9 cellular contexts compared by ENCODE assay signal in the genomic region with DNA sequence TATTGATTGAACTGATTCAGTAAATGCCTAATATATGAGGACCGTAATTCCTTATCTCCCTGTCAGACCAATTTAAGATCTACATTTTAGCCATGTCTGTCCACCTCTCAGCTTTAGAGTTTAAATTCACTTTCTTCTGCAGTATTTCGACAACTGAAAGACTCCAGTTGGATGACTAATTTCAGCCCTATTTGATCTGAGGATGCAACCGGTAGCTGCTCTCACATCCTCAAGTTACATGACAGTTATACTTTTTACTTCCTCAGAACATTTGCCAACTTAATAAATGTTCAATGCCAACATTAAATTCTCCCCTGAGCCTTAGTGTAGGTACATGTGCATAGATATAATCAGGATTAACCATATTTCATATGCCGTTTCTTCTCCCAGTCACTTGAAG. TPM values are rescaled to one million over a fixed set of nuclear protein-coding genes. Genes with fewer than 3 reads are reported as not detected.
A peak's percentile ranks its signal among the peaks of the same experiment; 100 is the strongest.
DNase-seq lines count a peak whose midpoint lies in the region; ATAC-seq and TF ChIP-seq lines count a peak whose summit lies in the region.
"Had no signal": no experiment of that assay in that cellular context is flagged by ENCODE, and none has a peak within 500 bp of the region (broad histone marks: within the 10 kb centered on the region; RNA-seq: fewer than 3 reads in every experiment).

No MANE protein-coding gene starts in this region.

- no peaks in the 10 kb centered on the region for H3K27me3 ChIP-seq in lower lobe of right lung (ENCODE audit: low read depth)

- intact Hi-C loops in lower lobe of right lung (cut with DNase I): no loop called here

- H3K4me1 ChIP-seq in lower lobe of right lung: peaks cover 11% of the 10 kb centered on the region

- peaks cover 13% of the 10 kb centered on the region for H3K9me3 Mint-ChIP-seq in activated CD8-positive, alpha-beta memory T cell treated with anti-CD3 and anti-CD28 coated beads, Interleukin-2, amount 10 ng/mL, durations not matched to agents 7 days and 5 days (ENCODE audit: low read depth)
- peaks cover 5% of the 10 kb centered on the region for H3K9me3 Mint-ChIP-seq in memory B cell

- H3K36me3 Mint-ChIP-seq in activated CD8-positive, alpha-beta memory T cell treated with anti-CD3 and anti-CD28 coated beads, Interleukin-2, amount 10 ng/mL, durations not matched to agents 7 days and 5 days: peaks cover 21% of the 10 kb centered on the region
- peaks cover 2% of the 10 kb centered on the region for H3K36me3 Mint-ChIP-seq in memory B cell

- H3K27ac Mint-ChIP-seq in activated CD8-positive, alpha-beta memory T cell treated with anti-CD3 and anti-CD28 coated beads, Interleukin-2, amount 10 ng/mL, durations not matched to agents 7 days and 5 days: peak overlapping the region; percentile 91
- H3K27ac Mint-ChIP-seq in memory B cell: peak overlapping the region; percentile 63

- H3K9me3 ChIP-seq in lower lobe of right lung: no peaks in the 10 kb centered on the region

- H3K36me3 ChIP-seq in lower lobe of right lung: no peaks in the 10 kb centered on the region

- CTCF ChIA-PET in activated CD8-positive, alpha-beta memory T cell treated with anti-CD3 and anti-CD28 coated beads, Interleukin-2, amount 10 ng/mL, durations not matched to agents 7 days and 5 days (lab: Charles Lee): interaction anchor here (0.8 to 3.3 kb wide), 8 partner anchors 9 to 184 kb away, joined by 3 to 20 read pairs (median 3); partner anchors contain the start of gene IFT57

- TF ChIP-seq CTCF in lower lobe of right lung (IDR thresholded peaks at IDR 0.05): no peak

- H3K27ac ChIP-seq in lower lobe of right lung: no peak overlapping the region

- no peak overlapping the region for H3K4me3 ChIP-seq in lower lobe of right lung

- H3K27me3 Mint-ChIP-seq in activated CD8-positive, alpha-beta memory T cell treated with anti-CD3 and anti-CD28 coated beads, Interleukin-2, amount 10 ng/mL, durations not matched to agents 7 days and 5 days: no peaks in the 10 kb centered on the region
- no peaks in the 10 kb centered on the region for H3K27me3 Mint-ChIP-seq in memory B cell

- ATAC-seq in activated CD8-positive, alpha-beta memory T cell treated with anti-CD3 and anti-CD28 coated beads, Interleukin-2, amount 10 ng/mL, durations not matched to agents 7 days and 5 days: peak; percentile 59
- ATAC-seq in HG02588 (IDR thresholded peaks at IDR 0.05; ENCODE audit: unreplicated experiment) (peak; percentile 53), HG03558 (IDR thresholded peaks at IDR 0.05; ENCODE audit: extremely low read depth, unreplicated experiment) (peak; percentile 45), memory B cell (ENCODE audit: low read depth) (peak; percentile 37), lower lobe of right lung (no peak)
- ATAC-seq: Right ventricle myocardium inferior had no signal

- DNase-seq in activated CD8-positive, alpha-beta memory T cell treated with anti-CD3 and anti-CD28 coated beads, Interleukin-2, amount 10 ng/mL, durations not matched to agents 7 days and 5 days: peak; percentile 52
- no peak for DNase-seq in activated CD8-positive, alpha-beta memory T cell treated with anti-CD3 and anti-CD28 coated beads for 24 hours
- DNase-seq in memory B cell (ENCODE audit: low spot score in 2 of 2) (no peak), cerebellar cortex (ENCODE audit: low spot score) (no peak), amygdala (lab: John Stamatoyannopoulos, UW) (no peak), lower lobe of right lung (no peak)

- H3K4me3 Mint-ChIP-seq in activated CD8-positive, alpha-beta memory T cell treated with anti-CD3 and anti-CD28 coated beads, Interleukin-2, amount 10 ng/mL, durations not matched to agents 7 days and 5 days: peak overlapping the region; percentile 46
- H3K4me3 Mint-ChIP-seq in memory B cell: no peak overlapping the region

- H3K4me1 Mint-ChIP-seq in activated CD8-positive, alpha-beta memory T cell treated with anti-CD3 and anti-CD28 coated beads, Interleukin-2, amount 10 ng/mL, durations not matched to agents 7 days and 5 days: peaks cover 71% of the 10 kb centered on the region
- H3K4me1 Mint-ChIP-seq in memory B cell: peaks cover 24% of the 10 kb centered on the region

RNA-seq across cellular contexts. Expression of gene HHLA2, which starts 2.5 kb away (rescaled TPM):
- 1 to 10 TPM; 5.2 to 9.4 TPM for total RNA-seq in activated CD8-positive, alpha-beta memory T cell treated with anti-CD3 and anti-CD28 coated beads, Interleukin-2, amount 10 ng/mL, durations not matched to agents 7 days and 5 days
- 4.9 TPM for total RNA-seq in lower lobe of right lung
- total RNA-seq: Right ventricle myocardium inferior had no signal

Comparison
In these comparisons a context has a peak if more than half of its experiments do, and no peak if none do; other contexts are left out.
1. ATAC-seq: peak in activated CD8-positive, alpha-beta memory T cell treated with anti-CD3 and anti-CD28 coated beads, Interleukin-2, amount 10 ng/mL, durations not matched to agents 7 days and 5 days (single experiment), HG02588 (single experiment), HG03558 (single experiment) and memory B cell (single experiment); none in lower lobe of right lung (0 of 2).